In the genomic region with DNA sequence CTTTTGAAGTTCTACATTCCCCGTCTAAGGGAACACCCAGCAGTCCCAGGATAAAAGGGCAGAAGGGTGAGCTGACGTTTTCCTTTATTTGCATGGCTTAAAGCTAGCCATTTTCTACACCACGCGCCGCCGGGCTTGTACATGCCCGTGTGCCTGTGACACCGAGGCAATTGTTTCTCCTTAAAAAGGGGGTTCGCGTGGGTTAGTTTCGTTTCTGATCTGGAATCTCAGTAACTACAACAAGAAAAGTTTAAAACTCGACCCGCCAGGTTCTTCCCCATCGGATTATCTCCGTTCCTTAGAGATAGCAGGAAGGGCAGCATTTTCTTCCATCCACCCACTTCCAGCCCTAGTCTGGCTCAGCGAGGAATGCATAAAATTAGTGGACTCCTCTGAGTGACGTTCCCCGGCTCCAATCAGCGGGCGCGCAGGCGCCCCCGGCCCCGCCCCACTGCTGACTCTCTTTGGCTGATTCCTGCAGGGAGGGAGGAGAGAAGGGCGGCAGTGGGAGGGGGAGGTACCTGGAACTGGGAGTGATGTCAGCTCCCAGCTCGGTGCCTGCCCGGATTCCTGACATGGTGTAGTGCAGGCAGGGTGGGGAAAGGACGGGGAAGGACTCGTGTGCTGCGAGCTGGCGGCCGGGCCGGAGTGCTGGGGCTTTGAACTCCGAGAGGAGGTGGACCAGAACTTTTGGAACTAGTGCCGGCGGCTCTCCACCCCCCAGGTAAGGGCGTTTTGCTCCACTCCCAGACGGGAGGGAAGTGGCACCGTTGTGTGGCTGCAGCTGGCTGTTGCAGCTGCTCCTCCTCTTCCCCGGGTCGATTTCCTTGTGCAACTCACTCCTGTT, we compare ENCODE assay signal across 8 cellular contexts. TPM values are rescaled to one million over a fixed set of nuclear protein-coding genes. Genes with fewer than 3 reads are reported as not detected.
DNase-seq lines count a peak whose midpoint lies in the region; ATAC-seq and TF ChIP-seq lines count a peak whose summit lies in the region.

A gene (plus strand): TSS at position 565 of the 847 bp plus-strand sequence. CDS start 109,191 bp downstream, outside the sequence.

- DNase-seq in DMS53 (lab: John Stamatoyannopoulos, UW): peak; percentile 100
- peak; percentile 100 for DNase-seq in KBM-7
- peak; percentile 100 for DNase-seq in activated T-cell treated with anti-CD3 and anti-CD28 coated beads, Interleukin-2, amount 50 U/mL, for 24 hours
- peak; percentile 77 for DNase-seq in epithelial cell of proximal tubule (ENCODE audit: low read depth)
- peak; percentile 100 for DNase-seq in stimulated activated CD8-positive, alpha-beta memory T cell treated with anti-CD3 and anti-CD28 coated beads, Interleukin-4, amount 100 ng/mL, for 48 hours

- peaks cover 19% of the 10 kb centered on the region for H3K27me3 Mint-ChIP-seq in activated T-cell treated with anti-CD3 and anti-CD28 coated beads, Interleukin-2, amount 50 U/mL, for 24 hours

- peaks cover 0 to 6% of the 10 kb centered on the region in 2 donors for H3K4me1 ChIP-seq in mucosa of rectum (ENCODE audit: control insufficient read depth in 2 of 2, insufficient read depth in 2 of 2, low read length in 2 of 2)

- peaks cover 0 to 2% of the 10 kb centered on the region in 2 donors for H3K27me3 ChIP-seq in mucosa of rectum (ENCODE audit: control insufficient read depth in 2 of 2, insufficient read depth in 2 of 2, low read length in 2 of 2)

- H3K36me3 ChIP-seq in mucosa of rectum (ENCODE audit: control insufficient read depth in 2 of 2, insufficient read depth in 2 of 2, low read length in 2 of 2): no peaks in the 10 kb centered on the region

- peak; percentile 44 for TF ChIP-seq CTCF in epithelial cell of proximal tubule (conservative IDR thresholded peaks at IDR 0.05; ENCODE audit: low read depth, low read length)

- in situ Hi-C loops in KBM-7 (cut with MboI; ENCODE audit: low pct_unique_long_range_greater_than_20kb, low sequenced_read_pairs): no loop called here

- peak within 1 kb of the TSS; percentile 85 to 92 for H3K9ac ChIP-seq in mucosa of rectum (ENCODE audit: low read depth in 1 of 2, low read length in 2 of 2)

- H3K4me1 Mint-ChIP-seq in activated T-cell treated with anti-CD3 and anti-CD28 coated beads, Interleukin-2, amount 50 U/mL, for 24 hours (ENCODE audit: low read depth): peaks cover 26% of the 10 kb centered on the region

- peak within 1 kb of the TSS; percentile 89 for H3K4me3 Mint-ChIP-seq in activated T-cell treated with anti-CD3 and anti-CD28 coated beads, Interleukin-2, amount 50 U/mL, for 24 hours

- H3K4me3 ChIP-seq in epithelial cell of proximal tubule (ENCODE audit: low read depth, low read length) (peak within 1 kb of the TSS; percentile 81), mucosa of rectum (ENCODE audit: low read length in 2 of 2) (peak within 1 kb of the TSS; percentile 87 to 94)

- peak within 1 kb of the TSS; percentile 90 for H3K27ac ChIP-seq in mucosa of rectum (ENCODE audit: low read depth in 2 of 2, low read length in 2 of 2)

- ATAC-seq in GM21619 (IDR thresholded peaks at IDR 0.05; ENCODE audit: unreplicated experiment): peak; percentile 93

- no peaks in the 10 kb centered on the region for H3K9me3 ChIP-seq in mucosa of rectum (ENCODE audit: control insufficient read depth in 2 of 2, low read length in 2 of 2)

- no peaks in the 10 kb centered on the region for H3K9me3 Mint-ChIP-seq in activated T-cell treated with anti-CD3 and anti-CD28 coated beads, Interleukin-2, amount 50 U/mL, for 24 hours

- H3K27ac Mint-ChIP-seq in activated T-cell treated with anti-CD3 and anti-CD28 coated beads, Interleukin-2, amount 50 U/mL, for 24 hours: peak within 1 kb of the TSS; percentile 94

- H3K36me3 Mint-ChIP-seq in activated T-cell treated with anti-CD3 and anti-CD28 coated beads, Interleukin-2, amount 50 U/mL, for 24 hours (ENCODE audit: low read depth): peaks cover 8% of the 10 kb centered on the region

TF ChIP-seq in PFSK-1, 5 proteins besides CTCF, POLR2A, EP300 and RAD21:
- TF ChIP-seq TAF1 (IDR thresholded peaks at IDR 0.05; ENCODE audit: borderline replicate concordance, insufficient read depth, low read length): peak; percentile 82
- TF ChIP-seq POLR2AphosphoS5 (IDR thresholded peaks at IDR 0.05; ENCODE audit: low read depth, low read length): peak; percentile 72; the same call in 1 of the 2 replicates
- no peak for TF ChIP-seq FOXP2 (optimal IDR thresholded peaks at IDR 0.05; ENCODE audit: borderline replicate concordance, extremely low read depth, extremely low read length, insufficient read depth)
TF ChIP-seq in PFSK-1: peak in this region for 2.

RNA-seq across cellular contexts. Expression of the gene that starts here (rescaled TPM):
- polyA plus RNA-seq in PFSK-1 (2012; ENCODE audit: insufficient read length, low read depth): 13.8 TPM
- 56.6 and 81.5 TPM in 2 replicates for total RNA-seq in epithelial cell of proximal tubule

Comparison
In these comparisons a context has a peak if more than half of its experiments do, and no peak if none do; other contexts are left out.
1. Peak in every context shown above with its lines: DNase-seq, ATAC-seq, H3K4me3 ChIP-seq and H3K27ac ChIP-seq.